ENCODE assay signal across 12 cellular contexts in the genomic region with DNA sequence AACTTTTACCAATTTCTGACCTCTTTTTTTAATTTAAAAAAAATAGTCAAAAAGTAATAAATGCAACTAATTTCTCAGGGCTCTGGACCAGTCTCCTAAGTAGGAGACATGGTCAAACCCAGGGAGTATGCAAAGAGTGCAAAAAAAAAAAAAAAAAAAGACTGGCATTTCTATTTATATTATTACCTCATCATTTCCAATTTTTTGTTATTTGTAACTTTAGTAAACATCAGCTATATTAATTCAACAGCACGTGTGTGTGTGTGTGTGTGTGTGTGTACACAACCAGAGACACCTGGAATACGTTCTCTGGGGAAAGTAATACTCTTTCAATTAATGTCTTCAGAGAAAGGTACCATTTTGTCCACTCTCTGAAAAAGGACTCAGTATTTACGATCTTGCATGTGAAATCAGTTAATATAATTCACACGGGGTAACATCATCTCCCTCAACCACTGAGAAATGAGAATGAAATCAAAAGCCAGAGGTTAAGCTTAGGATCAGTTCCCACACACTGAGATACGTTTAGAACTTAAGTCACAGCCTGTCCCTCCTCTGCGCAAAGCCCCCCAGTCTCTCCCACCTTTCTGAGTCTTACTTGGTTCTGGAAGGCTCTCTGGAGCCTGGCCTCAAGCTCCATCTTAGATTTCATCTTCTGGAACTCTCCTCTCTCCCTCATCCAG. TPM values are rescaled to one million over a fixed set of nuclear protein-coding genes. Genes with fewer than 3 reads are reported as not detected.
DNase-seq lines count a peak whose midpoint lies in the region; ATAC-seq, FAIRE-seq and TF ChIP-seq lines count a peak whose summit lies in the region.
"Had no signal": no experiment of that assay in that cellular context is flagged by ENCODE, and none has a peak within 500 bp of the region (broad histone marks: within the 10 kb centered on the region; RNA-seq: fewer than 3 reads in every experiment).

No MANE protein-coding gene starts in this region.

- no peak overlapping the region for H4K8ac ChIP-seq in mesenchymal stem cell (ENCODE audit: low read length)

- POLR2A ChIA-PET in RWPE1 (lab: Yijun Ruan, JAX; ENCODE audit: low non-redundant PET) = no interaction called here

- H3K14ac ChIP-seq in mesenchymal stem cell (ENCODE audit: low read length in 2 of 2) = no peak overlapping the region

- no peak overlapping the region for H3K4ac ChIP-seq in mesenchymal stem cell (ENCODE audit: low read depth in 1 of 2, low read length in 2 of 2)

- no peak overlapping the region for H3K4me2 ChIP-seq in mesenchymal stem cell (ENCODE audit: low read length, poor library complexity, severe bottlenecking)

- H3K9ac ChIP-seq in mesenchymal stem cell (ENCODE audit: low read length) = no peak overlapping the region

- H2AFZ ChIP-seq in mesenchymal stem cell (ENCODE audit: low read depth, low read length) = no peak overlapping the region

- H2AK5ac ChIP-seq in mesenchymal stem cell (ENCODE audit: low read length, severe bottlenecking) = peak overlapping the region; percentile 37

- TF ChIP-seq CTCF in RWPE1 (conservative IDR thresholded peaks at IDR 0.05; ENCODE audit: low read depth) (no peak), lower leg skin (IDR thresholded peaks at IDR 0.05) (no peak)

- ATAC-seq in GM21619 (IDR thresholded peaks at IDR 0.05; ENCODE audit: unreplicated experiment) (peak; percentile 25), HG03354 (IDR thresholded peaks at IDR 0.05; ENCODE audit: poor library complexity, severe bottlenecking, unreplicated experiment) (peak; percentile 33)

- peaks cover 8% of the 10 kb centered on the region for H3K4me1 ChIP-seq in mesenchymal stem cell (ENCODE audit: control insufficient read depth, insufficient read depth, low read depth, low read length)

- no peak overlapping the region for H3K4me3 ChIP-seq in mesenchymal stem cell (ENCODE audit: insufficient read depth in 1 of 2, low read depth in 1 of 2, low read length in 2 of 2)
- no peak overlapping the region for H3K4me3 ChIP-seq in lower leg skin (ENCODE audit: low read depth, poor library complexity, severe bottlenecking)
- H3K4me3 ChIP-seq: sigmoid colon had no signal

- intact Hi-C loops in lower leg skin (cut with DNase I; ENCODE audit: low total_unique reads) = no loop called here

- no peak overlapping the region for H2BK5ac ChIP-seq in mesenchymal stem cell (ENCODE audit: low read depth, low read length, poor library complexity, severe bottlenecking)

- H2BK120ac ChIP-seq in mesenchymal stem cell (ENCODE audit: low read depth, low read length) = no peak overlapping the region

- H3K79me1 ChIP-seq in mesenchymal stem cell (replicated peaks; ENCODE audit: low read length, poor library complexity, severe bottlenecking) = peaks cover 20% of the 10 kb centered on the region

- H3K9me3 ChIP-seq in mesenchymal stem cell (ENCODE audit: control insufficient read depth, low read length) = no peaks in the 10 kb centered on the region
- H3K9me3 ChIP-seq: sigmoid colon had no signal

- no peak overlapping the region for H2BK12ac ChIP-seq in mesenchymal stem cell (ENCODE audit: low read length in 2 of 2)

- peak overlapping the region; percentile 22 to 48 for H3K18ac ChIP-seq in mesenchymal stem cell (ENCODE audit: low read depth in 1 of 2, low read length in 2 of 2)

- H4K91ac ChIP-seq in mesenchymal stem cell (ENCODE audit: low read length) = no peak overlapping the region

- H3K36me3 ChIP-seq in mesenchymal stem cell (ENCODE audit: control insufficient read depth in 1 of 2, insufficient read depth in 2 of 2, low read depth in 1 of 2, low read length in 2 of 2) = peaks cover 0 to 3% of the 10 kb centered on the region in 2 experiments
- H3K36me3 ChIP-seq: sigmoid colon had no signal

- CTCF ChIA-PET in RWPE1 (lab: Yijun Ruan, JAX) = interaction anchor here (0.5 to 0.6 kb wide), 5 partner anchors 19 to 358 kb away, joined by 3 to 6 read pairs (median 5); no protein-coding TSS in a partner anchor

- 96% methylated on average over 5 of the region's 6 CpGs for WGBS in mesenchymal stem cell
- WGBS in lower leg skin, 2 donors = 84 to 88% methylated on average over 6 of the region's 6 CpGs

- FAIRE-seq in GM18507 (lab: Jason Lieb, UNC) = peak; percentile 74

- no peak for TF ChIP-seq POLR2A in lower leg skin (IDR thresholded peaks at IDR 0.05)

- DNase-seq in GM18507 (ENCODE audit: extremely low spot score, insufficient read length, low read depth) (no peak), mesenchymal stem cell (no peak), RWPE1 (ENCODE audit: low spot score) (no peak), lower leg skin (ENCODE audit: low spot score in 2 of 2) (no peak), HPDE6-E6E7 (ENCODE audit: extremely low spot score) (no peak)
- no peak for DNase-seq in stimulated activated CD4-positive, alpha-beta T cell treated with anti-CD3 and anti-CD28 coated beads, Interleukin-4, amount 100 ng/mL, for 4 hours
- DNase-seq: activated naive CD4-positive, alpha-beta T cell treated with anti-CD3 and anti-CD28 coated beads for 36 hours; CD4-positive, CD25-positive, alpha-beta regulatory T cell; NCI-H446 treated with DMSO at 0.1 percent for 48 hours; sigmoid colon had no signal

- no peak overlapping the region for H2BK15ac ChIP-seq in mesenchymal stem cell (ENCODE audit: low read depth, poor library complexity, severe bottlenecking)

- H3K27me3 ChIP-seq in mesenchymal stem cell (ENCODE audit: control insufficient read depth in 1 of 2, insufficient read depth in 1 of 2, low read length in 2 of 2) = no peaks in the 10 kb centered on the region
- H3K27me3 ChIP-seq: sigmoid colon had no signal

- H3K27ac ChIP-seq in mesenchymal stem cell (ENCODE audit: low read length, poor library complexity, severe bottlenecking) (no peak overlapping the region), RWPE1 (no peak overlapping the region)

- no peak overlapping the region for H3K23ac ChIP-seq in mesenchymal stem cell (ENCODE audit: low read length in 2 of 2)

RNA-seq across cellular contexts. Expression of gene ZNF608, which starts 21.9 kb away (rescaled TPM):
- polyA plus RNA-seq in mesenchymal stem cell (2013, experiment 1 of 2) = 29.0 TPM
- polyA plus RNA-seq in mesenchymal stem cell (2013, experiment 2 of 2) = 27.7 TPM
- total RNA-seq in lower leg skin = 10 to 100 TPM in 1 of 4 donors, 1 to 10 TPM in 3; 3.8 to 11.6 (median 6.7) TPM
- total RNA-seq: activated naive CD4-positive, alpha-beta T cell treated with anti-CD3 and anti-CD28 coated beads for 36 hours had no signal
- polyA plus RNA-seq: CD4-positive, CD25-positive, alpha-beta regulatory T cell had no signal
